In the genomic region with DNA sequence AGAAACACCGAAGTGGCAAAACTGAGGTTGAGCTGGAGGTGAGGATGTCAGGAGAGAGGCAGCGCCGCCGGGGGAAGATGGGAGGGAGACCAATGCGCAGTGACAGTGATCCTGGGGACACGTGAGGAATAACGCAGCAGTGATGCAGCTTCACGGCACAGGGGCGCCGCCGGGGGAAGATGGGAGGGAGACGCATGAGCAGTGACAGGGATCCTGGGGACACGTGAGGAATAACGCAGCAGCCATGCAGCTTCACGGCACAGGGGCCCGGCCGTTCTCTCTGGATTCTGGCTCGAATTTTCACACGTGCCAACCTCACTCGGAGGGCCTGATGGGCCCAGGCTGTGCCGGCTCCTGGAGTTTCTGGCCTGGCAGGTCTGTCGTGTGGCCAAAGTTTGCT, we compare ENCODE assay signal across 16 cellular contexts.
DNase-seq lines count a peak whose midpoint lies in the region; ATAC-seq and TF ChIP-seq lines count a peak whose summit lies in the region.
"Had no signal": no experiment of that assay in that cellular context is flagged by ENCODE, and none has a peak within 500 bp of the region (broad histone marks: within the 10 kb centered on the region; RNA-seq: fewer than 3 reads in every experiment).

No MANE protein-coding gene starts in this region.

- H3K27me3 ChIP-seq in left ventricle myocardium inferior (ENCODE audit: low read depth), result peaks cover 21% of the 10 kb centered on the region
- no peaks in the 10 kb centered on the region for H3K27me3 ChIP-seq in right atrium auricular region
- no peaks in the 10 kb centered on the region for H3K27me3 ChIP-seq in stomach

- H3K27ac ChIP-seq in left ventricle myocardium inferior (replicated peaks), result peak overlapping the region; percentile 74
- peak overlapping the region in 1 of 2 donors; percentile 42 for H3K27ac ChIP-seq in right atrium auricular region
- H3K27ac ChIP-seq in stomach, result peak overlapping the region in 4 of 5 donors; percentile 64 to 84 (median 69)
- H3K27ac ChIP-seq: A549 had no signal

- TF ChIP-seq POLR2A in stomach (IDR thresholded peaks at IDR 0.05), result no peak

- H3K4me3 ChIP-seq in left ventricle myocardium inferior (no peak overlapping the region), right atrium auricular region (no peak overlapping the region), stomach (no peak overlapping the region)
- H3K4me3 ChIP-seq: A549, GM12878 had no signal

- no peaks in the 10 kb centered on the region for H3K9me3 ChIP-seq in left ventricle myocardium inferior (replicated peaks)
- no peaks in the 10 kb centered on the region for H3K9me3 ChIP-seq in right atrium auricular region
- no peaks in the 10 kb centered on the region for H3K9me3 ChIP-seq in stomach
- H3K9me3 ChIP-seq: A549 had no signal

- 90 to 92% (median 92%) methylated on average over 21 to 22 of the region's 22 CpGs for WGBS in stomach, 5 donors

- intact Hi-C loops in left ventricle myocardium inferior (cut with micrococcal nuclease) (no loop called here), stomach (cut with DNase I; ENCODE audit: low total_unique reads) (no loop called here)

- H3K36me3 ChIP-seq in left ventricle myocardium inferior (no peaks in the 10 kb centered on the region), right atrium auricular region (no peaks in the 10 kb centered on the region), stomach (no peaks in the 10 kb centered on the region)

- TF ChIP-seq EP300 in stomach (IDR thresholded peaks at IDR 0.05), result no peak

- no peak for DNase-seq in left ventricle myocardium inferior
- DNase-seq in right atrium auricular region (ENCODE audit: low spot score), result no peak
- DNase-seq in left kidney (ENCODE audit: low read depth, low spot score), result peak; percentile 55
- no peak for DNase-seq in stomach
- no peak for DNase-seq in NCI-H524 (lab: John Stamatoyannopoulos, UW)
- no peak for DNase-seq in NCI-H128 (lab: John Stamatoyannopoulos, UW; ENCODE audit: unreplicated experiment)
- DNase-seq: C1 segment of cervical spinal cord, DND-41, HFFc6, KG1, NCI-H1436, NCI-H2081, NCI-H510A treated with DMSO at 0.1 percent for 48 hours had no signal

- H3K4me1 ChIP-seq in left ventricle myocardium inferior (peaks cover 47% of the 10 kb centered on the region), right atrium auricular region (peaks cover 0 to 22% of the 10 kb centered on the region in 2 donors), stomach (peaks cover 0 to 69% (median 22%) of the 10 kb centered on the region in 4 donors)
- H3K4me1 ChIP-seq: A549 had no signal

- no peak for ATAC-seq in GM18511 (IDR thresholded peaks at IDR 0.05; ENCODE audit: unreplicated experiment)
- ATAC-seq: A549, GM12878 had no signal

- no peak for TF ChIP-seq CTCF in left ventricle myocardium inferior (IDR thresholded peaks at IDR 0.05; ENCODE audit: borderline replicate concordance)
- TF ChIP-seq CTCF in right atrium auricular region (IDR thresholded peaks at IDR 0.05), result no peak
- no peak for TF ChIP-seq CTCF in stomach (IDR thresholded peaks at IDR 0.05)
